ENCODE assay signal across 9 cellular contexts in genomic region chr22:23240639-23241389, GRCh38.
A peak's percentile ranks its signal among the peaks of the same experiment; 100 is the strongest.
DNase-seq lines count a peak whose midpoint lies in the region; ATAC-seq, FAIRE-seq and TF ChIP-seq lines count a peak whose summit lies in the region.
"Had no signal": no experiment of that assay in that cellular context is flagged by ENCODE, and none has a peak within 500 bp of the region (broad histone marks: within the 10 kb centered on the region; RNA-seq: fewer than 3 reads in every experiment).

No MANE protein-coding gene starts in this region.

- H3K9me1 ChIP-seq in keratinocyte (ENCODE audit: control insufficient read depth, extremely low read depth, insufficient read depth, low read length) = peaks cover 4% of the 10 kb centered on the region

- H3K27me3 ChIP-seq in H7 (ENCODE audit: control insufficient read depth, insufficient read depth, low read length) (no peaks in the 10 kb centered on the region), keratinocyte (ENCODE audit: control insufficient read depth, extremely low read depth, insufficient read depth, low read length) (no peaks in the 10 kb centered on the region)
- H3K27me3 ChIP-seq: SJSA1 had no signal

- ATAC-seq in GM18861 (IDR thresholded peaks at IDR 0.05; ENCODE audit: unreplicated experiment) = no peak

- H3K4me3 ChIP-seq in H7 (ENCODE audit: insufficient read depth, low read depth, low read length) (no peak overlapping the region), keratinocyte (ENCODE audit: control insufficient read depth in 2 of 3, extremely low read depth in 1 of 3, insufficient read depth in 2 of 3, low read depth in 1 of 3, low read length in 3 of 3) (no peak overlapping the region)
- H3K4me3 ChIP-seq: SJSA1 had no signal

- H3K27ac ChIP-seq in keratinocyte (ENCODE audit: control insufficient read depth, insufficient read depth, low read length) = no peak overlapping the region
- H3K27ac ChIP-seq: SJSA1 had no signal

- in situ Hi-C loops in ACHN (cut with HindIII; ENCODE audit: low pct_ligation_motif_present, low pct_unique_long_range_greater_than_20kb, low sequenced_read_pairs) = no loop called here

- DNase-seq in ACHN (peak; percentile 23), H7 (peak; percentile 75), activated T-cell treated with anti-CD3 and anti-CD28 coated beads for 4 hours (peak; percentile 17), keratinocyte (ENCODE audit: low read depth, low spot score) (no peak), GM19240 (ENCODE audit: insufficient read length, low spot score) (no peak), NCI-H526 treated with DMSO at 0.1 percent for 48 hours (lab: John Stamatoyannopoulos, UW) (no peak)
- DNase-seq in effector CD4-positive, alpha-beta T cell = no peak

- dilution Hi-C loops in keratinocyte (cut with MboI; ENCODE audit: extremely low pct_ligation_motif_present, low sequenced_read_pairs) = no loop called here

- peaks cover 1% of the 10 kb centered on the region for H3K9me3 ChIP-seq in keratinocyte (ENCODE audit: control insufficient read depth, low read depth, low read length)

- TF ChIP-seq CTCF in keratinocyte (optimal IDR thresholded peaks at IDR 0.05 in 1 of 3, IDR thresholded peaks at IDR 0.05 in 1 of 3, conservative IDR thresholded peaks at IDR 0.05 in 1 of 3; ENCODE audit: extremely low read depth in 1 of 3, insufficient read depth in 2 of 3, low read length in 3 of 3) = peak; percentile 59 to 91 (median 71)

- no peak overlapping the region for H3K9ac ChIP-seq in keratinocyte (ENCODE audit: control insufficient read depth, extremely low read depth, insufficient read depth, low read length)

- FAIRE-seq in keratinocyte (lab: Jason Lieb, UNC) = peak; percentile 72

- H2AFZ ChIP-seq in keratinocyte (ENCODE audit: control insufficient read depth, low read length) = no peak overlapping the region

- peaks cover 90% of the 10 kb centered on the region for H3K79me2 ChIP-seq in keratinocyte (ENCODE audit: control insufficient read depth, insufficient read depth, low read length)

- H4K20me1 ChIP-seq in keratinocyte (ENCODE audit: control insufficient read depth, extremely low read depth, insufficient read depth, low read length) = peaks cover 24% of the 10 kb centered on the region

- H3K36me3 ChIP-seq in H7 (replicated peaks; ENCODE audit: control insufficient read depth, insufficient read depth, low read length) (no peaks in the 10 kb centered on the region), keratinocyte (ENCODE audit: control insufficient read depth in 2 of 2, extremely low read depth in 1 of 2, insufficient read depth in 2 of 2, low read length in 2 of 2) (peaks cover 0 to 21% of the 10 kb centered on the region in 2 experiments)

- H3K4me2 ChIP-seq in keratinocyte (ENCODE audit: control insufficient read depth, extremely low read depth, insufficient read depth, low read depth, low read length) = no peak overlapping the region

- peaks cover 20% of the 10 kb centered on the region for H3K4me1 ChIP-seq in keratinocyte (ENCODE audit: control insufficient read depth, extremely low read depth, insufficient read depth, low read length)

Comparison
In these comparisons a context has a peak if more than half of its experiments do, and no peak if none do; other contexts are left out.
1. DNase-seq: peak in ACHN (single experiment), H7 (single experiment) and activated T-cell treated with anti-CD3 and anti-CD28 coated beads for 4 hours (single experiment); none in keratinocyte (single experiment), GM19240 (single experiment), effector CD4-positive, alpha-beta T cell (single experiment) and NCI-H526 treated with DMSO at 0.1 percent for 48 hours (single experiment).